In genomic region chr19:31348416-31349159, GRCh38 we compare ENCODE assay signal across 8 cellular contexts. TPM values are rescaled to one million over a fixed set of nuclear protein-coding genes. Genes with fewer than 3 reads are reported as not detected.
A peak's percentile ranks its signal among the peaks of the same experiment; 100 is the strongest.
DNase-seq lines count a peak whose midpoint lies in the region; ATAC-seq and TF ChIP-seq lines count a peak whose summit lies in the region.

No MANE protein-coding gene starts in this region.

- no peaks in the 10 kb centered on the region for H3K9me3 Mint-ChIP-seq in activated naive CD4-positive, alpha-beta T cell treated with anti-CD3 and anti-CD28 coated beads for 36 hours

- no peaks in the 10 kb centered on the region for H3K9me3 ChIP-seq in thoracic aorta

- intact Hi-C loops in activated naive CD4-positive, alpha-beta T cell treated with anti-CD3 and anti-CD28 coated beads for 36 hours (cut with micrococcal nuclease) = loop anchor here (1.0 to 2.0 kb wide), 2 partner anchors 8 to 134 kb away; no protein-coding TSS in a partner anchor

- peaks cover 9 to 38% of the 10 kb centered on the region in 2 donors for H3K4me1 ChIP-seq in thoracic aorta (ENCODE audit: control insufficient read depth in 1 of 2, low read depth in 2 of 2)

- CTCF ChIA-PET in activated naive CD4-positive, alpha-beta T cell treated with anti-CD3 and anti-CD28 coated beads for 36 hours (lab: Charles Lee) = no interaction called here

- H3K36me3 ChIP-seq in kidney epithelial cell (ENCODE audit: control insufficient read depth, insufficient read depth, low read length) (no peaks in the 10 kb centered on the region), thoracic aorta (no peaks in the 10 kb centered on the region)

- peak overlapping the region; percentile 76 for H3K4me3 Mint-ChIP-seq in activated naive CD4-positive, alpha-beta T cell treated with anti-CD3 and anti-CD28 coated beads for 36 hours

- H3K27ac Mint-ChIP-seq in activated naive CD4-positive, alpha-beta T cell treated with anti-CD3 and anti-CD28 coated beads for 36 hours = no peak overlapping the region

- H3K27me3 ChIP-seq in kidney epithelial cell (ENCODE audit: control insufficient read depth, insufficient read depth, low read length) = peaks cover 30% of the 10 kb centered on the region
- H3K27me3 ChIP-seq in thoracic aorta (replicated peaks; ENCODE audit: insufficient read depth) = no peaks in the 10 kb centered on the region

- H3K27me3 Mint-ChIP-seq in activated naive CD4-positive, alpha-beta T cell treated with anti-CD3 and anti-CD28 coated beads for 36 hours (ENCODE audit: low read depth) = peaks cover 39% of the 10 kb centered on the region

- peaks cover 21% of the 10 kb centered on the region for H3K4me1 Mint-ChIP-seq in activated naive CD4-positive, alpha-beta T cell treated with anti-CD3 and anti-CD28 coated beads for 36 hours (ENCODE audit: low read depth)

- H3K4me3 ChIP-seq in kidney epithelial cell (ENCODE audit: low read depth, low read length) = peak overlapping the region; percentile 65
- H3K4me3 ChIP-seq in thoracic aorta = peak overlapping the region; percentile 99

- peak overlapping the region; percentile 76 to 87 for H3K27ac ChIP-seq in thoracic aorta

- DNase-seq in activated naive CD4-positive, alpha-beta T cell treated with anti-CD3 and anti-CD28 coated beads for 36 hours = no peak
- no peak for DNase-seq in activated naive CD4-positive, alpha-beta T cell treated with Interleukin-2 at 50 U/mL for 16 hours
- peak; percentile 64 for DNase-seq in astrocyte of the hippocampus (ENCODE audit: low read depth, low spot score)
- DNase-seq in kidney epithelial cell (ENCODE audit: low read depth) = no peak
- DNase-seq in thoracic aorta (ENCODE audit: low spot score) = no peak
- DNase-seq in stimulated activated CD8-positive, alpha-beta memory T cell treated with anti-CD3 and anti-CD28 coated beads, Interleukin-4, amount 100 ng/mL, for 48 hours = no peak
- no peak for DNase-seq in kidney glomerular epithelial cell (lab: John Stamatoyannopoulos, UW)
- no peak for DNase-seq in COLO668 (lab: John Stamatoyannopoulos, UW; ENCODE audit: unreplicated experiment)

- TF ChIP-seq CTCF in kidney epithelial cell (IDR thresholded peaks at IDR 0.05; ENCODE audit: insufficient read depth, low read length, poor library complexity, severe bottlenecking) (no peak), thoracic aorta (IDR thresholded peaks at IDR 0.05) (no peak)

- peaks cover 2% of the 10 kb centered on the region for H3K36me3 Mint-ChIP-seq in activated naive CD4-positive, alpha-beta T cell treated with anti-CD3 and anti-CD28 coated beads for 36 hours (ENCODE audit: low read depth)

- no peak for ATAC-seq in thoracic aorta (ENCODE audit: insufficient number of reproducible peaks, low FRiP score, low read depth)

RNA-seq across cellular contexts. Expression of gene TSHZ3, which starts 0.6 kb away (rescaled TPM):
- total RNA-seq in activated naive CD4-positive, alpha-beta T cell treated with anti-CD3 and anti-CD28 coated beads for 36 hours = 1 to 10 TPM; 1.6 to 2.0 TPM
- 1.8 and 2.4 TPM in 2 replicates for total RNA-seq in kidney epithelial cell
- total RNA-seq in thoracic aorta = 10 to 100 TPM in 1 of 2 donors, 1 to 10 TPM in 1; 9.3 to 10.2 TPM
